In genomic region chr4:163544407-163545038, GRCh38 we compare ENCODE assay signal across 7 cellular contexts. TPM values are rescaled to one million over a fixed set of nuclear protein-coding genes. Genes with fewer than 3 reads are reported as not detected.
DNase-seq lines count a peak whose midpoint lies in the region; ATAC-seq and TF ChIP-seq lines count a peak whose summit lies in the region.

No MANE protein-coding gene starts in this region.

- intact Hi-C loops in ascending aorta (cut with DNase I), result loop anchor here (2.0 to 10.0 kb wide), 6 partner anchors 60 to 1048 kb away; partner anchors contain the start of genes NAF1 and NPY1R

- H3K4me1 Mint-ChIP-seq in GM23338, result no peaks in the 10 kb centered on the region

- DNase-seq in GM23338 (ENCODE audit: low spot score) (peak; percentile 84), SW 1271 (lab: John Stamatoyannopoulos, UW) (peak; percentile 0 to 15), ascending aorta (ENCODE audit: low spot score in 2 of 2) (peak in 1 of 2 donors; percentile 77), iPS-NIHi11 (ENCODE audit: low spot score) (peak; percentile 78)
- peak; percentile 10 to 46 (median 32) for DNase-seq in stimulated activated CD4-positive, alpha-beta T cell treated with anti-CD3 and anti-CD28 coated beads, Interleukin-12 subunit alpha, Interleukin-12 subunit beta, amount 100 ng/mL, for 48 hours (ENCODE audit: low read depth in 2 of 3, low spot score in 1 of 3)

- H3F3A ChIP-seq in GM23338 (replicated peaks; ENCODE audit: low read depth), result no peaks in the 10 kb centered on the region

- H3K4me3 ChIP-seq in GM23338 (no peak overlapping the region), ascending aorta (peak overlapping the region; percentile 34 to 53)

- H3K9me3 Mint-ChIP-seq in GM23338, result no peaks in the 10 kb centered on the region

- H3K36me3 ChIP-seq in GM23338 (ENCODE audit: insufficient read depth), result no peaks in the 10 kb centered on the region
- H3K36me3 ChIP-seq in KOPT-K1 (ENCODE audit: insufficient read depth, low read length), result peaks cover 27% of the 10 kb centered on the region; the same call in 1 of the 2 replicates
- no peaks in the 10 kb centered on the region for H3K36me3 ChIP-seq in ascending aorta

- H3K36me3 Mint-ChIP-seq in GM23338 (ENCODE audit: low read depth), result no peaks in the 10 kb centered on the region

- H3K27me3 ChIP-seq in GM23338 (ENCODE audit: insufficient read depth), result no peaks in the 10 kb centered on the region
- H3K27me3 ChIP-seq in ascending aorta, result no peaks in the 10 kb centered on the region

- no peaks in the 10 kb centered on the region for H4K20me1 ChIP-seq in GM23338 (replicated peaks; ENCODE audit: insufficient read depth)

- H3K27me3 Mint-ChIP-seq in GM23338 (ENCODE audit: insufficient read depth, low read depth, poor library complexity), result no peaks in the 10 kb centered on the region

- no peaks in the 10 kb centered on the region for H3K79me2 ChIP-seq in GM23338 (replicated peaks; ENCODE audit: insufficient read depth)

- H3K4me2 ChIP-seq in GM23338, result 0 out of 2 replicates have a peak overlapping the region, but pooled peaks have one; percentile 46

- TF ChIP-seq CTCF in GM12801 (IDR thresholded peaks at IDR 0.05; ENCODE audit: extremely low read depth, insufficient read length), result peak; percentile 30
- TF ChIP-seq CTCF in GM23338 (conservative IDR thresholded peaks at IDR 0.05; ENCODE audit: low read depth in 2 of 2), result peak; percentile 94 to 96
- peak; percentile 56 to 93 (median 90) for TF ChIP-seq CTCF in ascending aorta (IDR thresholded peaks at IDR 0.05)

- no peak overlapping the region for H3K27ac ChIP-seq in GM23338 (ENCODE audit: low read depth)
- H3K27ac ChIP-seq in KOPT-K1 (ENCODE audit: low read depth, low read length, poor library complexity, severe bottlenecking), result peak overlapping the region; percentile 10
- H3K27ac ChIP-seq in ascending aorta, result no peak overlapping the region

- H3K9me3 ChIP-seq in KOPT-K1 (ENCODE audit: insufficient read depth, low read length, poor library complexity, severe bottlenecking), result no peaks in the 10 kb centered on the region
- H3K9me3 ChIP-seq in ascending aorta, result no peaks in the 10 kb centered on the region

- no peak overlapping the region for H2AFZ ChIP-seq in GM23338

- H3K9me2 ChIP-seq in GM23338 (ENCODE audit: insufficient read depth), result no peaks in the 10 kb centered on the region

- H3K27ac Mint-ChIP-seq in GM23338, result no peak overlapping the region

- H3K4me3 Mint-ChIP-seq in GM23338, result no peak overlapping the region

- ATAC-seq in GM23338, result peak; percentile 91

- H3K4me1 ChIP-seq in GM23338 (ENCODE audit: insufficient read depth), result no peaks in the 10 kb centered on the region
- no peaks in the 10 kb centered on the region for H3K4me1 ChIP-seq in ascending aorta

TF ChIP-seq in GM23338, 12 proteins besides CTCF, POLR2A, EP300 and RAD21 (continues in another document):
- TF ChIP-seq REST (IDR thresholded peaks at IDR 0.05; ENCODE audit: unreplicated experiment) (no peak), ZNF462 (CRISPR knock-in tag; IDR thresholded peaks at IDR 0.05) (no peak), POLR2AphosphoS5 (IDR thresholded peaks at IDR 0.05; ENCODE audit: low read depth) (no peak), STAT1 (IDR thresholded peaks at IDR 0.05; ENCODE audit: unreplicated experiment) (no peak), ZNF114 (CRISPR knock-in tag; IDR thresholded peaks at IDR 0.05) (no peak), NANOG (IDR thresholded peaks at IDR 0.05; ENCODE audit: borderline replicate concordance) (no peak), EZH2 (IDR thresholded peaks at IDR 0.05; ENCODE audit: low read depth, unreplicated experiment) (no peak)
- TF ChIP-seq, protein P1, sequence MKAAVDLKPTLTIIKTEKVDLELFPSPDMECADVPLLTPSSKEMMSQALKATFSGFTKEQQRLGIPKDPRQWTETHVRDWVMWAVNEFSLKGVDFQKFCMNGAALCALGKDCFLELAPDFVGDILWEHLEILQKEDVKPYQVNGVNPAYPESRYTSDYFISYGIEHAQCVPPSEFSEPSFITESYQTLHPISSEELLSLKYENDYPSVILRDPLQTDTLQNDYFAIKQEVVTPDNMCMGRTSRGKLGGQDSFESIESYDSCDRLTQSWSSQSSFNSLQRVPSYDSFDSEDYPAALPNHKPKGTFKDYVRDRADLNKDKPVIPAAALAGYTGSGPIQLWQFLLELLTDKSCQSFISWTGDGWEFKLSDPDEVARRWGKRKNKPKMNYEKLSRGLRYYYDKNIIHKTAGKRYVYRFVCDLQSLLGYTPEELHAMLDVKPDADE (IDR thresholded peaks at IDR 0.05), result no peak

RNA-seq across cellular contexts. Expression of gene TMA16, which starts 50.0 kb away (rescaled TPM):
- 46.4 and 77.6 TPM in 2 replicates for total RNA-seq in GM23338 (2014; rRNA removed; shearing (Covaris generic))
- polyA plus RNA-seq in GM23338 (2016; fragmentation: Nextera tagmentation; extraction: Ambion mirVana), result 96.1 and 101 TPM in 2 replicates
- 36.9 TPM for total RNA-seq in ascending aorta

Comparison
In these comparisons a context has a peak if more than half of its experiments do, and no peak if none do; other contexts are left out.
1. CTCF ChIP-seq: peak in every context shown above with its lines; median percentile 95 in GM23338; 90 in ascending aorta; 30 in GM12801.